9 cellular contexts compared by ENCODE assay signal in the genomic region with DNA sequence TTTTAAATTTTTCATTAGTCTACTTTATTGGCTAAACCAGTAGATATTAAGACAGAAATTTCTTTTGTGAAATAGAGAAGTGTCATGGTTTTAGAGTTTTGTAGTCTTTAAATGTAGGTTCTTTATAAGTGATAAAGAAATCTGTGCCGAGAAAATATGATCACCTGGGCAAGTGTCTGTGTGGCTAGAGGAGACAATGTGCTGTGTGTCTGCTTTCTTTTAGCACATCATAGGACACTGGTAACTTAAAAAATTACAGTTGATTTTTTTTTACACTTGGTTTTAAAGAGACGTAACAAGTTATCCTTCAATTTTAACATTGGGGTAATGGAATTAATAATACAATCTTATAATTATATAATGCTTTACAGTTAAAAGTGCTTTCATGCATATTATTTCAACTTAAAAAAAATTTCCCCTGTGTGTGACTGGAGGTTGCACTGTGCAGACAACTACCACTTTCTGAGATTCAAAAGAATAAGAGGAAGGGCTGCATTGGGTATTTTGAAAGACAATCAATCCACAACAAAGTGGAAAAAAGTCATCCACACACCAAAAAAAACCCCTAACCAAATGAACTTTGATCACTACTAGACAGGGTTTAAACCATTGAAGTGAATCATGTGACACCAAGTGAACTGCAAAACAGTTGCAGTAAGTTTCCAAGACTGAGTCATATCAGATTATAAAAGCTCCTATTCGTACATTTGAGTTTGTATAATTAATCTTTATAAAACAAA. TPM values are rescaled to one million over a fixed set of nuclear protein-coding genes. Genes with fewer than 3 reads are reported as not detected.
DNase-seq lines count a peak whose midpoint lies in the region; ATAC-seq, FAIRE-seq and TF ChIP-seq lines count a peak whose summit lies in the region.
"Had no signal": no experiment of that assay in that cellular context is flagged by ENCODE, and none has a peak within 500 bp of the region (broad histone marks: within the 10 kb centered on the region; RNA-seq: fewer than 3 reads in every experiment).

No MANE protein-coding gene starts in this region.

- no peak overlapping the region for H3T11ph ChIP-seq in H9 (ENCODE audit: low read length)

- H2BK15ac ChIP-seq in H9 (ENCODE audit: low read depth, low read length), result no peak overlapping the region

- H3K4me3 ChIP-seq in KMS-11 (IDR thresholded peaks at IDR 0.05; ENCODE audit: insufficient read depth, low read depth, low read length) (no peak overlapping the region), Peyer's patch (no peak overlapping the region)

- no peaks in the 10 kb centered on the region for H3K36me3 ChIP-seq in KMS-11 (ENCODE audit: insufficient read depth)
- H3K36me3 ChIP-seq in Peyer's patch, result no peaks in the 10 kb centered on the region

- no peaks in the 10 kb centered on the region; a peak in 1 of 5 replicates for H3K9me3 Mint-ChIP-seq in H9

- H3K9ac ChIP-seq in KMS-11, result no peak overlapping the region
- H3K9ac ChIP-seq in H9 (ENCODE audit: extremely low read depth, insufficient read length, low read length), result no peak overlapping the region

- no peaks in the 10 kb centered on the region for H3K79me2 ChIP-seq in KMS-11 (ENCODE audit: insufficient read depth, low read depth)
- H3K79me2 ChIP-seq in H9 (ENCODE audit: insufficient read depth, low read length), result no peaks in the 10 kb centered on the region

- no peak overlapping the region for H3K23ac ChIP-seq in H9 (ENCODE audit: insufficient read length, low read depth, low read length)

- H4K8ac ChIP-seq in H9 (replicated peaks; ENCODE audit: insufficient read length, low read depth, low read length), result no peak overlapping the region

- H3K14ac ChIP-seq in H9 (ENCODE audit: insufficient read depth, low read length), result no peak overlapping the region

- TF ChIP-seq CTCF in KMS-11 (conservative IDR thresholded peaks at IDR 0.05; ENCODE audit: low read depth, low read length) (no peak), H9 (conservative IDR thresholded peaks at IDR 0.05) (no peak), Peyer's patch (IDR thresholded peaks at IDR 0.05) (no peak)

- H3K56ac ChIP-seq in H9 (ENCODE audit: insufficient read length, low read depth, low read length), result no peak overlapping the region

- no peak overlapping the region for H3K4ac ChIP-seq in H9 (ENCODE audit: low read depth, low read length)

- H2BK120ac ChIP-seq in H9 (ENCODE audit: low read depth, low read length, poor library complexity, severe bottlenecking), result no peak overlapping the region

- peaks cover 4% of the 10 kb centered on the region in 2 experiments; a peak in 1 of 4 replicates for H3K4me1 Mint-ChIP-seq in H9

- DNase-seq in GM12891 (ENCODE audit: insufficient read length, low spot score) (no peak), H9 (no peak), Peyer's patch (no peak), amygdala (lab: John Stamatoyannopoulos, UW) (no peak), COR-L47 (lab: John Stamatoyannopoulos, UW) (no peak)
- DNase-seq in effector CD4-positive, alpha-beta T cell, result peak; percentile 25

- no peaks in the 10 kb centered on the region for H3K27me3 Mint-ChIP-seq in H9 (ENCODE audit: low read depth)

- peaks cover 42% of the 10 kb centered on the region for H3K4me1 ChIP-seq in KMS-11 (ENCODE audit: low read depth, poor library complexity, severe bottlenecking)
- H3K4me1 ChIP-seq in H9 (ENCODE audit: insufficient read depth, low read length), result no peaks in the 10 kb centered on the region
- peaks cover 0 to 16% (median 0%) of the 10 kb centered on the region in 4 donors for H3K4me1 ChIP-seq in Peyer's patch

- H3K27ac ChIP-seq in KMS-11 (peak overlapping the region; percentile 71), H9 (ENCODE audit: insufficient read length, low read depth, low read length) (no peak overlapping the region), Peyer's patch (peak overlapping the region in 1 of 4 donors; percentile 18)

- no peak overlapping the region for H3K18ac ChIP-seq in H9 (ENCODE audit: insufficient read length, low read depth, low read length)

- no peaks in the 10 kb centered on the region for H3K27me3 ChIP-seq in KMS-11 (ENCODE audit: insufficient read depth, low read depth)
- H3K27me3 ChIP-seq in H9 (ENCODE audit: insufficient read depth, low read length), result no peaks in the 10 kb centered on the region
- no peaks in the 10 kb centered on the region for H3K27me3 ChIP-seq in Peyer's patch

- H3K36me3 Mint-ChIP-seq in H9 (ENCODE audit: insufficient read depth in 1 of 3, low read depth in 3 of 3), result no peaks in the 10 kb centered on the region

- H2AFZ ChIP-seq in KMS-11 (ENCODE audit: low read depth) (no peak overlapping the region), H9 (ENCODE audit: low read length) (no peak overlapping the region)

- no peaks in the 10 kb centered on the region for H3K23me2 ChIP-seq in H9 (ENCODE audit: insufficient read length, low read depth, low read length, poor library complexity, severe bottlenecking)

- TF ChIP-seq POLR2A in GM12891 (IDR thresholded peaks at IDR 0.05; ENCODE audit: low read depth, low read length), result no peak
- TF ChIP-seq POLR2A in Peyer's patch (IDR thresholded peaks at IDR 0.05), result no peak

- no peak overlapping the region for H3K4me3 Mint-ChIP-seq in H9

- no peaks in the 10 kb centered on the region for H3K79me1 ChIP-seq in H9 (ENCODE audit: insufficient read depth, low read depth, low read length, poor library complexity, severe bottlenecking)

- H3K9me3 ChIP-seq in H9 (ENCODE audit: control insufficient read depth, low read depth, low read length) (no peaks in the 10 kb centered on the region), Peyer's patch (no peaks in the 10 kb centered on the region)

- WGBS in H9 (ENCODE audit: extremely low coverage, insufficient read length, low lambda C conversion rate), result no CpG with 5 or more reads among the region's 3 CpGs

- H4K20me1 ChIP-seq in KMS-11 (ENCODE audit: insufficient read depth) (no peaks in the 10 kb centered on the region), H9 (ENCODE audit: control insufficient read depth, insufficient read depth, insufficient read length) (no peaks in the 10 kb centered on the region)

- H4K91ac ChIP-seq in H9 (ENCODE audit: insufficient read length, low read depth, low read length), result no peak overlapping the region

- peak; percentile 54 for ATAC-seq in GM21529 (IDR thresholded peaks at IDR 0.05; ENCODE audit: unreplicated experiment)

- H3K27ac Mint-ChIP-seq in H9, result no peak overlapping the region

- H4K5ac ChIP-seq in H9 (ENCODE audit: insufficient read length, low read depth, low read length), result no peak overlapping the region

- no peak overlapping the region for H2BK20ac ChIP-seq in H9 (ENCODE audit: low read depth, low read length, poor library complexity, severe bottlenecking)

- H2BK12ac ChIP-seq in H9 (ENCODE audit: insufficient read length, low read depth, low read length), result no peak overlapping the region

- peak; percentile 74 for FAIRE-seq in GM12891 (lab: Jason Lieb, UNC)
- FAIRE-seq: keratinocyte had no signal

- no peak overlapping the region for H2AK5ac ChIP-seq in H9 (ENCODE audit: insufficient read length, low read length)

- H2BK5ac ChIP-seq in H9 (ENCODE audit: insufficient read length, low read length), result no peak overlapping the region

- H3K4me2 ChIP-seq in KMS-11 (peak overlapping the region; percentile 70), H9 (ENCODE audit: insufficient read depth, insufficient read length, low read length) (no peak overlapping the region)

TF ChIP-seq in GM12891, 5 proteins besides CTCF, POLR2A, EP300 and RAD21:
- TF ChIP-seq POU2F2 (IDR thresholded peaks at IDR 0.05; ENCODE audit: low read depth, low read length) (no peak), TAF1 (IDR thresholded peaks at IDR 0.05; ENCODE audit: low read depth, low read length) (no peak), PAX5 (IDR thresholded peaks at IDR 0.05; ENCODE audit: insufficient read depth, low read length, severe bottlenecking) (peak; percentile 21), SPI1 (IDR thresholded peaks at IDR 0.05; ENCODE audit: low read depth, low read length) (peak; percentile 72), POLR2AphosphoS5 (IDR thresholded peaks at IDR 0.05; ENCODE audit: low read depth, low read length) (no peak)
TF ChIP-seq in GM12891: peak in this region for 2.

RNA-seq across cellular contexts. Expression of a gene that starts 50.0 kb away (rescaled TPM):
- 5.7 TPM for polyA plus RNA-seq in GM12891 (2012; ENCODE audit: low read depth, missing spikeins)
- 0.11 TPM in 1 of 2 replicates, not detected in the other for total RNA-seq in H9 (2021)
- 10 to 100 TPM in 1 of 4 donors, 1 to 10 TPM in 3; 6.5 to 15.5 (median 9.1) TPM for total RNA-seq in Peyer's patch
